ENCODE assay signal across 9 cellular contexts in the genomic region with DNA sequence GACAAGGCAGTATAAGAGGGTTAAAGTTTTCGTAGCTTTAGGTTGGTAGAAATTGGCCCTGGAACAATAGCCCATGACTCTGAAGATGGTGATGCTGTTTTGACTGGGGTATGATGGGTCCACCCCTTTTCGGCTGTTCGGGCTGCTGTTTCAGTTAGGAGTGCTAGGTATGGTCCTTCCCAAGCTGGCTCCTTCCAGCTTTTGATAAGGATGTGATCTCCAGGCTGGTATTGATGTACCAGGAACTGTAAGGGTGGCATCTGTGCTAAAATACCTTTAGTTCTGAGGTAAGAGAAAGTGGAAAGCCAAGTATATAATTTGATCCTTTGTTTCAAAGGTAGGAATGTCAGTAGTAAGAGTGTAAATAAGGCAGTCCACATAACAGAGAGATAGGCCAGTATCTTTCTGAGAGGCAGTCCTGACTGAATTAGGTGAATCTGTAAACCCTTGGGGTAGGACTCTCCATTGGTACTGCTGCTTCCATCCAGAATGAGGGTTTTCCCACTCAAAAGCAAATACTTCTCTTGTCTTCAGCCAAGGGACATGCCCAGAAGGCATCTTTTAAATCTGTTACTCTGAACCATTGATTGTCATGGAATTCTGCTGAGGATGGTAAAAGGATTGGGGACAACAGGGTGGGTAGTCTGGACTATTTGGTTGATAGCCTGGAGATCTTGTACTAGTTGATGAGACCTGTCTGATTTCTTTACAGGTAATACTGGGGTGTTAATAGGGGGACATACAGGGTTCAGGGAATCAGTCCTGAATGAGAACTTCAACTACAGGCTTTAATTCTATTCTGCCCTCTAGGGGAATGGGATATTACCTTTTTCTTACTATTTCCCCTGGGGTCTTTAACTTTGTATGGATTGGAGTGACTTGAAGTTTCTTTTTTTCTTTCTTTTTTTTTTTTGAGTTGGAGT. TPM values are rescaled to one million over a fixed set of nuclear protein-coding genes. Genes with fewer than 3 reads are reported as not detected.
DNase-seq lines count a peak whose midpoint lies in the region; ATAC-seq and TF ChIP-seq lines count a peak whose summit lies in the region.
"Had no signal": no experiment of that assay in that cellular context is flagged by ENCODE, and none has a peak within 500 bp of the region (broad histone marks: within the 10 kb centered on the region; RNA-seq: fewer than 3 reads in every experiment).

No MANE protein-coding gene starts in this region.

- POLR2A ChIA-PET in CD4-positive, alpha-beta T cell (lab: Charles Lee), result interaction anchor here (1.2 to 2.6 kb wide), 3 partner anchors 11 to 653 kb away, joined by 3 to 8 read pairs (median 3); a partner anchor contains a TSS

- ATAC-seq in CD4-positive, alpha-beta T cell (ENCODE audit: poor library complexity), result no peak
- peak in 1 of 2 donors; percentile 11 for ATAC-seq in activated T-cell treated with anti-CD3 and anti-CD28 coated beads, Interleukin-2, amount 50 U/mL, for 72 hours (replicated peaks in 1 of 2)
- ATAC-seq in memory B cell (ENCODE audit: low read depth) (no peak), GM18505 (IDR thresholded peaks at IDR 0.05; ENCODE audit: unreplicated experiment) (no peak)

- H3K27me3 ChIP-seq in CD4-positive, alpha-beta T cell (ENCODE audit: control insufficient read depth, insufficient read depth, low read length), result no peaks in the 10 kb centered on the region

- no peak overlapping the region for H3K27ac ChIP-seq in CD4-positive, alpha-beta T cell (ENCODE audit: low read depth, low read length)

- peaks cover 38% of the 10 kb centered on the region for H3K9me3 Mint-ChIP-seq in CD4-positive, alpha-beta T cell
- H3K9me3 Mint-ChIP-seq in activated T-cell treated with anti-CD3 and anti-CD28 coated beads, Interleukin-2, amount 50 U/mL, for 72 hours, result peaks cover 5 to 20% of the 10 kb centered on the region in 2 donors
- peaks cover 30% of the 10 kb centered on the region for H3K9me3 Mint-ChIP-seq in memory B cell

- peak overlapping the region; percentile 99 for H3K4me3 ChIP-seq in HFF-Myc (replicated peaks; ENCODE audit: low read depth, low read length)

- TF ChIP-seq POLR2A in GM18505 (IDR thresholded peaks at IDR 0.05; ENCODE audit: borderline replicate concordance, extremely low read depth, insufficient read depth, insufficient read length), result no peak

- intact Hi-C loops in CD4-positive, alpha-beta T cell (cut with DNase I, micrococcal nuclease), result no loop called here

- CTCF ChIA-PET in CD4-positive, alpha-beta T cell (lab: Charles Lee), result no interaction called here

- peaks cover 92% of the 10 kb centered on the region for H3K9me3 ChIP-seq in CD4-positive, alpha-beta T cell (ENCODE audit: control insufficient read depth, low read length)

- peaks cover 57% of the 10 kb centered on the region for H3K4me1 Mint-ChIP-seq in CD4-positive, alpha-beta T cell (ENCODE audit: low read depth)
- H3K4me1 Mint-ChIP-seq in activated T-cell treated with anti-CD3 and anti-CD28 coated beads, Interleukin-2, amount 50 U/mL, for 72 hours (ENCODE audit: low read depth), result peaks cover 85% of the 10 kb centered on the region
- H3K4me1 Mint-ChIP-seq in memory B cell, result peaks cover 41% of the 10 kb centered on the region

- peaks cover 100% of the 10 kb centered on the region for H3K36me3 Mint-ChIP-seq in CD4-positive, alpha-beta T cell (ENCODE audit: low read depth)
- peaks cover 73 to 93% of the 10 kb centered on the region in 2 donors for H3K36me3 Mint-ChIP-seq in activated T-cell treated with anti-CD3 and anti-CD28 coated beads, Interleukin-2, amount 50 U/mL, for 72 hours (ENCODE audit: insufficient read depth in 2 of 2)
- H3K36me3 Mint-ChIP-seq in memory B cell, result peaks cover 94% of the 10 kb centered on the region

- H3K4me3 Mint-ChIP-seq in CD4-positive, alpha-beta T cell, result peak overlapping the region; percentile 54
- peak overlapping the region; percentile 93 to 100 for H3K4me3 Mint-ChIP-seq in activated T-cell treated with anti-CD3 and anti-CD28 coated beads, Interleukin-2, amount 50 U/mL, for 72 hours
- peak overlapping the region; percentile 45 for H3K4me3 Mint-ChIP-seq in memory B cell

- no peaks in the 10 kb centered on the region for H3K27me3 Mint-ChIP-seq in CD4-positive, alpha-beta T cell
- no peaks in the 10 kb centered on the region for H3K27me3 Mint-ChIP-seq in activated T-cell treated with anti-CD3 and anti-CD28 coated beads, Interleukin-2, amount 50 U/mL, for 72 hours (ENCODE audit: low read depth)
- H3K27me3 Mint-ChIP-seq in memory B cell, result no peaks in the 10 kb centered on the region

- no peak for DNase-seq in CD4-positive, alpha-beta T cell
- DNase-seq in HFF-Myc (ENCODE audit: extremely low read depth, low read depth) (no peak), memory B cell (ENCODE audit: low spot score in 2 of 2) (no peak), COLO829 (ENCODE audit: low spot score) (no peak), NCI-H2029 treated with DMSO at 0.1 percent for 48 hours (lab: John Stamatoyannopoulos, UW) (no peak), GM03348 (ENCODE audit: low spot score) (no peak)
- DNase-seq in activated T-cell treated with anti-CD3 and anti-CD28 coated beads, Interleukin-2, amount 50 U/mL, for 72 hours, result no peak
- DNase-seq: NCI-H2081 had no signal

- no peak for TF ChIP-seq CTCF in CD4-positive, alpha-beta T cell (IDR thresholded peaks at IDR 0.05)
- no peak for TF ChIP-seq CTCF in HFF-Myc (IDR thresholded peaks at IDR 0.05; ENCODE audit: low read depth, low read length, missing control alignments)

- H3K27ac Mint-ChIP-seq in CD4-positive, alpha-beta T cell, result peak overlapping the region; percentile 93
- peak overlapping the region; percentile 84 for H3K27ac Mint-ChIP-seq in activated T-cell treated with anti-CD3 and anti-CD28 coated beads, Interleukin-2, amount 50 U/mL, for 72 hours
- H3K27ac Mint-ChIP-seq in memory B cell, result peak overlapping the region; percentile 97

RNA-seq across cellular contexts. Expression of a gene that starts 6.1 kb away (rescaled TPM):
- 10 to 100 TPM; 50.6 to 51.6 TPM for total RNA-seq in CD4-positive, alpha-beta T cell
- 10 to 100 TPM; 37.8 to 48.8 TPM for total RNA-seq in activated T-cell treated with anti-CD3 and anti-CD28 coated beads, Interleukin-2, amount 50 U/mL, for 72 hours

Comparison
In these comparisons a context has a peak if more than half of its experiments do, and no peak if none do; other contexts are left out.
1. H3K4me3 Mint-ChIP-seq: peak in every context shown above with its lines; median percentile 96 in activated T-cell treated with anti-CD3 and anti-CD28 coated beads, Interleukin-2, amount 50 U/mL, for 72 hours; 54 in CD4-positive, alpha-beta T cell; 45 in memory B cell.